In the genomic region with DNA sequence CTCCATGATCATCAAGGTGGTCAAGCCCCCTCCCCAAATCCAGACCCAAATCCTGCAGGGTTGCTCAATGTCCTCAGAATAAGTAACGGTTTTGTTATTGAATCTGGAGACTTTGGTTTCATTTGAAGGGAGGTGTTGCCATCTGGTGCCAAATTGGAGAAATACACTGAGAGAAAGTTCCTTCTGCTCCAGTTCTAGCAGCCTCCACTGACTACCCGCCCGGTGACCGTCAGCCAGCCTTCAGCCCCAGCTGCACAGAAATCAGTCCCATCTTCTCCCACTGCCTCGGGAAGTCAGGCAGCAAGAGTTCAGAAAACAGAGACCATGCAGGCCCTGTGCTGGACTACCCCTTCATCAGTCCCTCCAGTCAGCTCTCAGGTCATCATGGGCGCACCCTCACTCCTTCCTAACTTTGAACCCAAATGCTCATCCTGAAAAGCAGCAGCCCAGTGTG, we compare ENCODE assay signal across 10 cellular contexts. TPM values are rescaled to one million over a fixed set of nuclear protein-coding genes. Genes with fewer than 3 reads are reported as not detected.
DNase-seq lines count a peak whose midpoint lies in the region; ATAC-seq and TF ChIP-seq lines count a peak whose summit lies in the region.
"Had no signal": no experiment of that assay in that cellular context is flagged by ENCODE, and none has a peak within 500 bp of the region (broad histone marks: within the 10 kb centered on the region; RNA-seq: fewer than 3 reads in every experiment).

No MANE protein-coding gene starts in this region.

- DNase-seq in NCI-H524 (lab: John Stamatoyannopoulos, UW) (peak; percentile 69 to 83), NCI-H524 treated with DMSO at 0.1 percent for 48 hours (lab: John Stamatoyannopoulos, UW) (no peak), HEK293T (ENCODE audit: extremely low spot score) (peak; percentile 73), NCI-H2196 treated with DMSO at 0.1 percent for 48 hours (lab: John Stamatoyannopoulos, UW; ENCODE audit: unreplicated experiment) (peak; percentile 41), fibroblast of the aortic adventitia (ENCODE audit: low read depth) (peak; percentile 83), neural progenitor cell (ENCODE audit: low spot score) (peak; percentile 74)
- DNase-seq in activated CD8-positive, alpha-beta T cell treated with anti-CD3 and anti-CD28 coated beads for 36 hours, result peak; percentile 50
- DNase-seq in effector CD4-positive, alpha-beta T cell, result no peak

- no peaks in the 10 kb centered on the region for H3K27me3 Mint-ChIP-seq in activated CD8-positive, alpha-beta T cell treated with anti-CD3 and anti-CD28 coated beads for 36 hours
- peaks cover 24% of the 10 kb centered on the region for H3K27me3 Mint-ChIP-seq in neural progenitor cell (ENCODE audit: insufficient read depth, low read depth)
- H3K27me3 Mint-ChIP-seq: activated naive CD4-positive, alpha-beta T cell treated with anti-CD3 and anti-CD28 coated beads, Interleukin-2, amount 50 U/mL, for 24 hours had no signal

- H3K4me1 Mint-ChIP-seq in activated CD8-positive, alpha-beta T cell treated with anti-CD3 and anti-CD28 coated beads for 36 hours (ENCODE audit: low read depth), result peaks cover 8% of the 10 kb centered on the region
- H3K4me1 Mint-ChIP-seq in neural progenitor cell, result peaks cover 3% of the 10 kb centered on the region

- H3K9me3 ChIP-seq in neural progenitor cell (ENCODE audit: low read depth), result no peaks in the 10 kb centered on the region

- peaks cover 12% of the 10 kb centered on the region for H3K27me3 ChIP-seq in neural progenitor cell

- no peaks in the 10 kb centered on the region for H3K36me3 Mint-ChIP-seq in activated CD8-positive, alpha-beta T cell treated with anti-CD3 and anti-CD28 coated beads for 36 hours (ENCODE audit: low read depth)
- H3K36me3 Mint-ChIP-seq in neural progenitor cell, result no peaks in the 10 kb centered on the region
- H3K36me3 Mint-ChIP-seq: activated naive CD4-positive, alpha-beta T cell treated with anti-CD3 and anti-CD28 coated beads, Interleukin-2, amount 50 U/mL, for 24 hours; CD8-positive, alpha-beta memory T cell had no signal

- H3K4me3 ChIP-seq in fibroblast of the aortic adventitia (ENCODE audit: low read depth, low read length), result no peak overlapping the region
- H3K4me3 ChIP-seq in neural progenitor cell, result no peak overlapping the region

- peak overlapping the region; percentile 60 for H2AFZ ChIP-seq in neural progenitor cell (replicated peaks)

- H3K27ac Mint-ChIP-seq in activated CD8-positive, alpha-beta T cell treated with anti-CD3 and anti-CD28 coated beads for 36 hours, result no peak overlapping the region
- H3K27ac Mint-ChIP-seq in neural progenitor cell, result no peak overlapping the region
- H3K27ac Mint-ChIP-seq: activated naive CD4-positive, alpha-beta T cell treated with anti-CD3 and anti-CD28 coated beads, Interleukin-2, amount 50 U/mL, for 24 hours had no signal

- H3K4me2 ChIP-seq in neural progenitor cell, result no peak overlapping the region

- H3K9me3 Mint-ChIP-seq in activated CD8-positive, alpha-beta T cell treated with anti-CD3 and anti-CD28 coated beads for 36 hours, result no peaks in the 10 kb centered on the region
- H3K9me3 Mint-ChIP-seq in neural progenitor cell, result no peaks in the 10 kb centered on the region
- H3K9me3 Mint-ChIP-seq: activated naive CD4-positive, alpha-beta T cell treated with anti-CD3 and anti-CD28 coated beads, Interleukin-2, amount 50 U/mL, for 24 hours had no signal

- CTCF ChIA-PET in HEK293T (lab: Yijun Ruan, JAX), result interaction anchor here (0.6 to 11.3 kb wide), 15 partner anchors 8 to 1833 kb away, joined by 3 to 143 read pairs (median 4); no protein-coding TSS in a partner anchor
- CTCF ChIA-PET in activated CD8-positive, alpha-beta T cell treated with anti-CD3 and anti-CD28 coated beads for 36 hours (lab: Charles Lee), result interaction anchor here (0.6 to 14.2 kb wide), 46 partner anchors 9 to 265 kb away, joined by 3 to 361 read pairs (median 4); no protein-coding TSS in a partner anchor

- no peak overlapping the region for H3K27ac ChIP-seq in neural progenitor cell

- H3F3A ChIP-seq in neural progenitor cell (ENCODE audit: low read depth), result no peaks in the 10 kb centered on the region

- no peaks in the 10 kb centered on the region for H3K36me3 ChIP-seq in neural progenitor cell

- peak; percentile 83 for TF ChIP-seq CTCF in activated CD8-positive, alpha-beta T cell treated with anti-CD3 and anti-CD28 coated beads for 36 hours (IDR thresholded peaks at IDR 0.05)
- TF ChIP-seq CTCF in fibroblast of the aortic adventitia (IDR thresholded peaks at IDR 0.05; ENCODE audit: insufficient read depth, low read length) (peak; percentile 66), neural progenitor cell (IDR thresholded peaks at IDR 0.05) (peak; percentile 81)

- peaks cover 2% of the 10 kb centered on the region for H3K4me1 ChIP-seq in neural progenitor cell

- POLR2A ChIA-PET in HEK293T (lab: Yijun Ruan, JAX), result interaction anchor here (1.5 to 3.2 kb wide), 2 partner anchors 38 to 217 kb away, joined by 4 to 10 read pairs; no protein-coding TSS in a partner anchor
- POLR2A ChIA-PET in activated CD8-positive, alpha-beta T cell treated with anti-CD3 and anti-CD28 coated beads for 36 hours (lab: Charles Lee), result interaction anchor here (1.3 kb wide), 1 partner anchor 217 kb away, joined by 3 read pairs; no protein-coding TSS in a partner anchor

- H3K4me3 Mint-ChIP-seq in activated CD8-positive, alpha-beta T cell treated with anti-CD3 and anti-CD28 coated beads for 36 hours, result no peak overlapping the region
- H3K4me3 Mint-ChIP-seq in neural progenitor cell, result peak overlapping the region; percentile 3
- H3K4me3 Mint-ChIP-seq: activated naive CD4-positive, alpha-beta T cell treated with anti-CD3 and anti-CD28 coated beads, Interleukin-2, amount 50 U/mL, for 24 hours; CD8-positive, alpha-beta memory T cell had no signal

- intact Hi-C loops in activated CD8-positive, alpha-beta T cell treated with anti-CD3 and anti-CD28 coated beads for 36 hours (cut with micrococcal nuclease), result loop anchor here (1.0 to 2.0 kb wide), 2 partner anchors 217 to 246 kb away; no protein-coding TSS in a partner anchor

- no peaks in the 10 kb centered on the region for H3K79me2 ChIP-seq in neural progenitor cell (ENCODE audit: low read depth)

- no peaks in the 10 kb centered on the region for H4K20me1 ChIP-seq in neural progenitor cell (ENCODE audit: low read depth)

- ATAC-seq in activated CD8-positive, alpha-beta T cell treated with anti-CD3 and anti-CD28 coated beads for 36 hours, result peak; percentile 75

- no peak overlapping the region for H3K9ac ChIP-seq in neural progenitor cell

TF ChIP-seq in HEK293T, 16 proteins besides CTCF, POLR2A, EP300 and RAD21:
- TF ChIP-seq L3MBTL2 (conservative IDR thresholded peaks at IDR 0.05) (no peak), ARNT (IDR thresholded peaks at IDR 0.05) (no peak), FOXA1 (IDR thresholded peaks at IDR 0.05) (no peak), CTBP1 (IDR thresholded peaks at IDR 0.05; ENCODE audit: borderline replicate concordance) (no peak), SP1 (IDR thresholded peaks at IDR 0.05) (no peak), BHLHE40 (IDR thresholded peaks at IDR 0.05; ENCODE audit: borderline replicate concordance) (no peak), ELF4 (IDR thresholded peaks at IDR 0.05) (no peak)
- TF ChIP-seq, protein P1, sequence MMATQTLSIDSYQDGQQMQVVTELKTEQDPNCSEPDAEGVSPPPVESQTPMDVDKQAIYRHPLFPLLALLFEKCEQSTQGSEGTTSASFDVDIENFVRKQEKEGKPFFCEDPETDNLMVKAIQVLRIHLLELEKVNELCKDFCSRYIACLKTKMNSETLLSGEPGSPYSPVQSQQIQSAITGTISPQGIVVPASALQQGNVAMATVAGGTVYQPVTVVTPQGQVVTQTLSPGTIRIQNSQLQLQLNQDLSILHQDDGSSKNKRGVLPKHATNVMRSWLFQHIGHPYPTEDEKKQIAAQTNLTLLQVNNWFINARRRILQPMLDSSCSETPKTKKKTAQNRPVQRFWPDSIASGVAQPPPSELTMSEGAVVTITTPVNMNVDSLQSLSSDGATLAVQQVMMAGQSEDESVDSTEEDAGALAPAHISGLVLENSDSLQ (IDR thresholded peaks at IDR 0.05), result no peak

RNA-seq across cellular contexts. Expression of a gene that starts 38.7 kb away (rescaled TPM):
- not detected for total RNA-seq in activated CD8-positive, alpha-beta T cell treated with anti-CD3 and anti-CD28 coated beads for 36 hours
- total RNA-seq in fibroblast of the aortic adventitia (ENCODE audit: low replicate concordance) (19.7 and 57.8 TPM in 2 replicates), neural progenitor cell (ENCODE audit: low replicate concordance) (70.4 and 133 TPM in 2 replicates)

Comparison
In these comparisons a context has a peak if more than half of its experiments do, and no peak if none do; other contexts are left out.
1. DNase-seq: peak in NCI-H524 (2 of 2), HEK293T (single experiment), NCI-H2196 treated with DMSO at 0.1 percent for 48 hours (single experiment), activated CD8-positive, alpha-beta T cell treated with anti-CD3 and anti-CD28 coated beads for 36 hours (single experiment), fibroblast of the aortic adventitia (single experiment) and neural progenitor cell (single experiment); none in NCI-H524 treated with DMSO at 0.1 percent for 48 hours (single experiment) and effector CD4-positive, alpha-beta T cell (single experiment).
2. RNA of a gene that starts 38.7 kb away (total RNA-seq): 70.4 to 133 TPM in neural progenitor cell and 19.7 to 57.8 TPM in fibroblast of the aortic adventitia; not detected in activated CD8-positive, alpha-beta T cell treated with anti-CD3 and anti-CD28 coated beads for 36 hours; every median in the first group is over 10 times any median in the second.
3. Peak in every context shown above with its lines, with median percentiles within 50 percentile points of each other: CTCF ChIP-seq.